Comparison of ENCODE assay signal across 19 cellular contexts in the genomic region with DNA sequence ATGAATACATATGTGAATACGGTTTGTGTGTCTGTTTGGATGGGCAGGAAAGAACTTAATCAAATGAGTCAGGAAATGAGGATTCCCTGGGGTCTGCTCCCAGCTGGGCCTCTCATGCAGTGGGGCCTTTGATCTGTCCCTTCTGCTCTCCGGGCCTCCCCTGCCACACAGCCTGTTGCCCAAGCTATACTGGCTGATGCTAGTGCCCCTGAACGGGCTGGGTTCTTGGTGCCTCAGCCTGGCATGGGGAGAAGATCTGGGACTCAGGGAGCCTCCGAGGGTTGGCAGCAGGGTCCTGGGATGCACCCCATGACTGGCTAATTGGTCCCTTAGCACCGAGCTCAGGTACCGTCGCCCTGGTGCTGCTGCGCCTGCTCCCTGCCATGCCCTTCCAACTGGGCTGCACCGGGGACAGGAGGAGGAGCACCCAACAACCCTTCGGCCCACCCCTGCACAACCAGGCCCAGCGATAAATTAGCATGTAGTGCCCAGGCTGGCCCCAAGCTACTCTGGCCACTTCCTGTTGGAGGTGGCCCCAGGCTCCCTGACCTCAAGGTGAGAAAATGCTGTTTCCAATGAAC. TPM values are rescaled to one million over a fixed set of nuclear protein-coding genes. Genes with fewer than 3 reads are reported as not detected.
DNase-seq lines count a peak whose midpoint lies in the region; ATAC-seq and TF ChIP-seq lines count a peak whose summit lies in the region.
"Had no signal": no experiment of that assay in that cellular context is flagged by ENCODE, and none has a peak within 500 bp of the region (broad histone marks: within the 10 kb centered on the region; RNA-seq: fewer than 3 reads in every experiment).

No MANE protein-coding gene starts in this region.

- ATAC-seq in activated T-helper 17 cell treated with anti-CD3 and anti-CD28 coated beads, Interleukin-2, amount 50 U/mL, for 72 hours (replicated peaks): no peak
- ATAC-seq: CD8-positive, alpha-beta T cell; GM23338; Panc1 had no signal

- H3K27ac ChIP-seq in HEK293 (ENCODE audit: extremely low read depth, low read depth, low read length) (no peak overlapping the region), sigmoid colon (no peak overlapping the region), neural progenitor cell (no peak overlapping the region)
- H3K27ac ChIP-seq: KMS-11 had no signal

- no peak for TF ChIP-seq POLR2A in sigmoid colon (IDR thresholded peaks at IDR 0.05)

- peak; percentile 48 for DNase-seq in activated CD8-positive, alpha-beta memory T cell treated with anti-CD3 and anti-CD28 coated beads, Interleukin-2, amount 50 U/mL, for 48 hours
- no peak for DNase-seq in activated CD8-positive, alpha-beta memory T cell treated with anti-CD3 and anti-CD28 coated beads, Interleukin-2, amount 50 U/mL, for 4 hours
- DNase-seq in sigmoid colon (peak; percentile 56), midbrain (lab: John Stamatoyannopoulos, UW) (no peak), neural progenitor cell (ENCODE audit: low spot score) (no peak), AG08396 (ENCODE audit: low spot score) (no peak)
- DNase-seq: CD8-positive, alpha-beta T cell; DND-41; MG63; NCI-H1092 treated with DMSO at 0.1 percent for 48 hours; NCI-H1930; NCI-H2171; NCI-H774; SHP77 had no signal

- no peak for TF ChIP-seq EP300 in sigmoid colon (IDR thresholded peaks at IDR 0.05)

- no peak overlapping the region for H3K4me2 ChIP-seq in neural progenitor cell
- H3K4me2 ChIP-seq: GM23338, KMS-11 had no signal

- peaks cover 9% of the 10 kb centered on the region for H3K4me1 Mint-ChIP-seq in activated T-helper 17 cell treated with anti-CD3 and anti-CD28 coated beads, Interleukin-2, amount 50 U/mL, for 72 hours
- H3K4me1 Mint-ChIP-seq in neural progenitor cell: peaks cover 14% of the 10 kb centered on the region

- intact Hi-C loops in sigmoid colon (cut with DNase I): no loop called here

- WGBS in sigmoid colon, 2 donors: 90 to 95% methylated on average over 11 of the region's 11 CpGs

- CTCF ChIA-PET in HEK293 (lab: Yijun Ruan, JAX): interaction anchor here (2.1 kb wide), 1 partner anchor 84 kb away, joined by 5 read pairs; no protein-coding TSS in a partner anchor

- H3K9me3 Mint-ChIP-seq in activated T-helper 17 cell treated with anti-CD3 and anti-CD28 coated beads, Interleukin-2, amount 50 U/mL, for 72 hours: no peaks in the 10 kb centered on the region
- H3K9me3 Mint-ChIP-seq in neural progenitor cell: peaks cover 2% of the 10 kb centered on the region
- H3K9me3 Mint-ChIP-seq: CD8-positive, alpha-beta T cell; GM23338 had no signal

- no peak overlapping the region for H3K9ac ChIP-seq in neural progenitor cell
- H3K9ac ChIP-seq: KMS-11 had no signal

- H3K27me3 Mint-ChIP-seq in activated T-helper 17 cell treated with anti-CD3 and anti-CD28 coated beads, Interleukin-2, amount 50 U/mL, for 72 hours: no peaks in the 10 kb centered on the region
- H3K27me3 Mint-ChIP-seq in neural progenitor cell (ENCODE audit: insufficient read depth, low read depth): peaks cover 3% of the 10 kb centered on the region

- H3K79me2 ChIP-seq in neural progenitor cell (ENCODE audit: low read depth): no peaks in the 10 kb centered on the region

- no peak overlapping the region for H2AFZ ChIP-seq in neural progenitor cell (replicated peaks)
- H2AFZ ChIP-seq: GM23338 had no signal

- H3K4me3 Mint-ChIP-seq in activated T-helper 17 cell treated with anti-CD3 and anti-CD28 coated beads, Interleukin-2, amount 50 U/mL, for 72 hours: no peak overlapping the region
- no peak overlapping the region for H3K4me3 Mint-ChIP-seq in neural progenitor cell
- H3K4me3 Mint-ChIP-seq: CD8-positive, alpha-beta T cell; GM23338 had no signal

- H3K27me3 ChIP-seq in sigmoid colon (no peaks in the 10 kb centered on the region), neural progenitor cell (no peaks in the 10 kb centered on the region)
- H3K27me3 ChIP-seq: MG63 had no signal

- no peaks in the 10 kb centered on the region for H3K4me1 ChIP-seq in HEK293 (ENCODE audit: control insufficient read depth, insufficient read depth, low read length)
- H3K4me1 ChIP-seq in sigmoid colon: no peaks in the 10 kb centered on the region
- peaks cover 3% of the 10 kb centered on the region for H3K4me1 ChIP-seq in neural progenitor cell

- peak overlapping the region; percentile 25 for H3K27ac Mint-ChIP-seq in activated T-helper 17 cell treated with anti-CD3 and anti-CD28 coated beads, Interleukin-2, amount 50 U/mL, for 72 hours
- no peak overlapping the region for H3K27ac Mint-ChIP-seq in neural progenitor cell
- H3K27ac Mint-ChIP-seq: CD8-positive, alpha-beta T cell; GM23338 had no signal

- H4K20me1 ChIP-seq in neural progenitor cell (ENCODE audit: low read depth): no peaks in the 10 kb centered on the region

- H3K36me3 ChIP-seq in HEK293 (ENCODE audit: control insufficient read depth in 2 of 2, insufficient read depth in 1 of 2, low read length in 2 of 2) (no peaks in the 10 kb centered on the region), sigmoid colon (no peaks in the 10 kb centered on the region), neural progenitor cell (no peaks in the 10 kb centered on the region)
- H3K36me3 ChIP-seq: MG63 had no signal

- TF ChIP-seq CTCF in HEK293 (tag by site-specific recombination; IDR thresholded peaks at IDR 0.05): no peak
- TF ChIP-seq CTCF in sigmoid colon (IDR thresholded peaks at IDR 0.05): no peak
- no peak for TF ChIP-seq CTCF in neural progenitor cell (IDR thresholded peaks at IDR 0.05)

- H3F3A ChIP-seq in neural progenitor cell (ENCODE audit: low read depth): no peaks in the 10 kb centered on the region

- H3K9me3 ChIP-seq in HEK293 (ENCODE audit: control insufficient read depth, insufficient read depth, low read depth, low read length) (no peaks in the 10 kb centered on the region), sigmoid colon (no peaks in the 10 kb centered on the region), neural progenitor cell (ENCODE audit: low read depth) (no peaks in the 10 kb centered on the region)
- H3K9me3 ChIP-seq: MG63 had no signal

- H3K4me3 ChIP-seq in HEK293 (ENCODE audit: low read depth, low read length): no peak overlapping the region
- no peak overlapping the region for H3K4me3 ChIP-seq in sigmoid colon
- no peak overlapping the region for H3K4me3 ChIP-seq in neural progenitor cell
- H3K4me3 ChIP-seq: GM23338, MG63 had no signal

- H3K36me3 Mint-ChIP-seq in activated T-helper 17 cell treated with anti-CD3 and anti-CD28 coated beads, Interleukin-2, amount 50 U/mL, for 72 hours (ENCODE audit: low read depth): no peaks in the 10 kb centered on the region
- H3K36me3 Mint-ChIP-seq in neural progenitor cell: no peaks in the 10 kb centered on the region
- H3K36me3 Mint-ChIP-seq: CD8-positive, alpha-beta T cell had no signal

- POLR2A ChIA-PET in HEK293 (lab: Yijun Ruan, JAX): no interaction called here

TF ChIP-seq in HEK293, 187 proteins besides CTCF, POLR2A, EP300 and RAD21:
- TF ChIP-seq ZIC2 (tag by site-specific recombination; IDR thresholded peaks at IDR 0.05): peak; percentile 54; the same call in 1 of the 2 replicates
- no peak for TF ChIP-seq ZNF777 (tag by site-specific recombination; IDR thresholded peaks at IDR 0.05; ENCODE audit: borderline replicate concordance)
- TF ChIP-seq ZNF10 (tag by site-specific recombination; IDR thresholded peaks at IDR 0.05): no peak
- TF ChIP-seq ZNF169 (tag by site-specific recombination; IDR thresholded peaks at IDR 0.05): no peak
- TF ChIP-seq KLF10 (tag by site-specific recombination; IDR thresholded peaks at IDR 0.05): no peak

RNA-seq across cellular contexts. Expression of a gene that starts 59.9 kb away (rescaled TPM):
- 100 to 1,000 TPM in 1 of 2 donors, 10 to 100 TPM in 1; 43.2 to 107 TPM for total RNA-seq in activated T-helper 17 cell treated with anti-CD3 and anti-CD28 coated beads, Interleukin-2, amount 50 U/mL, for 72 hours
- 10 to 100 TPM in 2 of 4 donors, 1 to 10 TPM in 2; 3.6 to 42.1 (median 7.6) TPM for total RNA-seq in sigmoid colon
- polyA plus RNA-seq in sigmoid colon: 10 to 100 TPM; 12.0 to 35.8 (median 20.9) TPM
- total RNA-seq in neural progenitor cell (ENCODE audit: low replicate concordance): 0.34 and 1.5 TPM in 2 replicates

Comparison
In these comparisons a context has a peak if more than half of its experiments do, and no peak if none do; other contexts are left out.
1. DNase-seq: peak in activated CD8-positive, alpha-beta memory T cell treated with anti-CD3 and anti-CD28 coated beads, Interleukin-2, amount 50 U/mL, for 48 hours (single experiment) and sigmoid colon (single experiment); none in activated CD8-positive, alpha-beta memory T cell treated with anti-CD3 and anti-CD28 coated beads, Interleukin-2, amount 50 U/mL, for 4 hours (single experiment), midbrain (single experiment), neural progenitor cell (single experiment) and AG08396 (single experiment).